ENCODE assay signal across 23 cellular contexts in the genomic region with DNA sequence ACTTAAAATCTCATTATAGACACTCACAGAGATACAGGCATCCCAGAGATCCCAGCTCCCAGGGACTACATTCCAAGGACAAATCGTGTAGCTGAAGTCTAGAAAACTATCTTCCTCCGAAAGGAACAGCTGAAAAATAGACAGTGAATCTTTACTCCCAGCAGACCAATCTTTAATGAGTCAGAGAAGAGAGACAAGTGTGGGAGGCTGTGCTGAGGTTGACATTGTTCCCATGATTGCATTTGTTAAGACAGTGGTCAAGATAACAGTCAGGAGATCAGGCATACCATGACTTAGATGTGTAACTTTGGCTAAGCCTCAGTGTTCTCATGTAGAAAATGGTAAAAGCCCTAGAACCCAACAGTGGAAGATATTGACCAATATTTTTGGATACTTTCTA.
A peak's percentile ranks its signal among the peaks of the same experiment; 100 is the strongest.
DNase-seq lines count a peak whose midpoint lies in the region; TF ChIP-seq lines count a peak whose summit lies in the region.
"Had no signal": no experiment of that assay in that cellular context is flagged by ENCODE, and none has a peak within 500 bp of the region (broad histone marks: within the 10 kb centered on the region; RNA-seq: fewer than 3 reads in every experiment).

No MANE protein-coding gene starts in this region.

- peaks cover 25% of the 10 kb centered on the region for H3K36me3 ChIP-seq in ACC112 (ENCODE audit: insufficient read depth, low read length)
- peaks cover 34% of the 10 kb centered on the region for H3K36me3 ChIP-seq in mesodermal cell (ENCODE audit: control insufficient read depth, insufficient read depth, low read length)
- no peaks in the 10 kb centered on the region for H3K36me3 ChIP-seq in right atrium auricular region

- H3K9me3 ChIP-seq in mesodermal cell (ENCODE audit: control insufficient read depth, low read length) (no peaks in the 10 kb centered on the region), right atrium auricular region (no peaks in the 10 kb centered on the region)

- H3K4me1 ChIP-seq in ACC112 (ENCODE audit: control insufficient read depth, insufficient read depth, low read length, unreplicated experiment) (peaks cover 84% of the 10 kb centered on the region), mesodermal cell (ENCODE audit: control insufficient read depth, insufficient read depth, low read length, poor library complexity, severe bottlenecking) (peaks cover 82% of the 10 kb centered on the region), right atrium auricular region (peaks cover 0 to 6% of the 10 kb centered on the region in 2 donors)

- H3K27me3 ChIP-seq in ACC112 (ENCODE audit: insufficient read depth, low read length), result no peaks in the 10 kb centered on the region
- H3K27me3 ChIP-seq in right atrium auricular region, result no peaks in the 10 kb centered on the region

- no peaks in the 10 kb centered on the region for H3K79me2 ChIP-seq in ACC112 (ENCODE audit: control insufficient read depth, insufficient read depth, low read length, unreplicated experiment)

- DNase-seq in OCI-M1 (lab: John Stamatoyannopoulos, UW) (peak; percentile 62), fibroblast of mammary gland (ENCODE audit: low read depth) (peak; percentile 92), anterior cingulate cortex (lab: John Stamatoyannopoulos, UW) (no peak), right atrium auricular region (ENCODE audit: low spot score) (no peak), KG1 (lab: John Stamatoyannopoulos, UW) (no peak)
- DNase-seq in activated CD4-positive, alpha-beta T cell treated with anti-CD3 and anti-CD28 coated beads for 4 hours, result no peak
- DNase-seq: activated CD4-positive, alpha-beta T cell treated with anti-CD3 and anti-CD28 coated beads for 48 hours; central memory CD4-positive, alpha-beta T cell; DMS 273 treated with DMSO at 0.1 percent for 48 hours; GDM1; head of caudate nucleus; natural killer cell; NCI-H1930; NCI-H446 treated with DMSO at 0.1 percent for 48 hours; NK-92 treated with Interleukin-12 subunit alpha and Interleukin-12 subunit beta, amount 100 ng/mL, for 24 hours; stimulated activated CD8-positive, alpha-beta memory T cell treated with anti-CD3 and anti-CD28 coated beads, Interleukin-4, amount 100 ng/mL, for 48 hours; substantia nigra; SW 1271 had no signal

- WGBS in mesodermal cell (ENCODE audit: insufficient coverage in 2 of 2), 2 experiments, result 60 to 100% methylated on average over 1 of the region's 2 CpGs

- H3K4me3 ChIP-seq in ACC112 (ENCODE audit: low read depth, low read length), result peak overlapping the region; percentile 10; the same call in 1 of the 2 replicates
- H3K4me3 ChIP-seq in fibroblast of mammary gland (ENCODE audit: control insufficient read depth, low read depth, low read length), result no peak overlapping the region
- no peak overlapping the region for H3K4me3 ChIP-seq in mesodermal cell (ENCODE audit: extremely low read depth, insufficient read depth, low read length, poor library complexity, severe bottlenecking)
- H3K4me3 ChIP-seq in right atrium auricular region, result no peak overlapping the region
- H3K4me3 ChIP-seq: GM12878 had no signal

- peak overlapping the region; percentile 0 for H2AFZ ChIP-seq in ACC112 (ENCODE audit: low read length, unreplicated experiment)

- H3K27ac ChIP-seq in ACC112 (ENCODE audit: low read depth, low read length) (peak overlapping the region; percentile 82), mesodermal cell (ENCODE audit: low read depth, low read length, severe bottlenecking) (peak overlapping the region; percentile 64), right atrium auricular region (no peak overlapping the region)
- H3K27ac ChIP-seq: C4-2B, RWPE1 had no signal

- TF ChIP-seq CTCF in fibroblast of mammary gland (conservative IDR thresholded peaks at IDR 0.05; ENCODE audit: control insufficient read depth, insufficient read depth, low read depth, low read length) (no peak), right atrium auricular region (IDR thresholded peaks at IDR 0.05) (no peak)

Comparison
In these comparisons a context has a peak if more than half of its experiments do, and no peak if none do; other contexts are left out.
1. H3K27ac ChIP-seq: peak in ACC112 (single experiment) and mesodermal cell (single experiment); none in right atrium auricular region (0 of 2).
2. DNase-seq: peak in OCI-M1 (single experiment) and fibroblast of mammary gland (single experiment); none in anterior cingulate cortex (0 of 58), right atrium auricular region (single experiment), KG1 (single experiment) and activated CD4-positive, alpha-beta T cell treated with anti-CD3 and anti-CD28 coated beads for 4 hours (0 of 2).